ENCODE assay signal across 8 cellular contexts in the genomic region with DNA sequence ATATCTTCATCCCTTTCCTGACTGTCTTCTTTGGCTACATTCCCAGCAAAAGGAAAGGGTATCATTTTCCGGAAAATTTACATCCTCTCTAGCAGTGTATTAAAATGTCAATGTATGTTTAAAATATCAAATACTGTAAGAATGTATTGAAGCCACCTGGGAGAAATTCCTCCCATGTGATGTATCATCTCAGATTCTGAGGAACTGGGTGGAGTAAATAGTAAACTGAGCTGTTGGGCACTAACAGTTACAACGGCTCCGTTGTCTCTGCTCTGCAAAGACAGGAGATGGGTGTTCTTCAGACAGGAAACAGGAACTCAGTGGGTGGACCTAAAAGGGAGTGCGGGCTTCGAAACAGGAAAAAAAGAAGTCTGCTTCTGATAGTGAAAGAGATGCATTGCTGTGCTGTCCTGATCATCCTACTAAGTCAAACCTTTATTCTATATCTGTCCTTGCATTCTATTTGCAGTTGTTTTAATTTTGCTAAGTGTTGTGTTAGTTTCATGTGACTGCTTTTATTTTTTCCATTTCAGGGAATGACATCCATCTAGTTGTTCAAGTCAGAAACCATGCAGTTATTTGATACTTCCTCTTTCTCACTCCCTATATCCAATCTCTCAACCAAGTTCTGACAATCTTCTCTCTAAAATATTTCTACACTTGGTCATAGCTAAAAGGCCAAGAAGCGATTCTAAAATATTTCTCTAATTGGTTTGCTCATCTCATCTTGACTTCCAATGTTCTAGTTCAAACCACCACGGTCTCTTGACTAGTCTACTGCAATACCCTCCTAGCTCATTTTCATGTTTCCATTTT. TPM values are rescaled to one million over a fixed set of nuclear protein-coding genes. Genes with fewer than 3 reads are reported as not detected.
A peak's percentile ranks its signal among the peaks of the same experiment; 100 is the strongest.
DNase-seq lines count a peak whose midpoint lies in the region; ATAC-seq and TF ChIP-seq lines count a peak whose summit lies in the region.

No MANE protein-coding gene starts in this region.

- H3K9me3 ChIP-seq in fibroblast of lung (ENCODE audit: control insufficient read depth, insufficient read depth, low read depth, low read length), result no peaks in the 10 kb centered on the region

- peak; percentile 21 for DNase-seq in RPMI8226
- DNase-seq in fibroblast of lung (ENCODE audit: low read depth in 2 of 2), result peak in 1 of 2 donors; percentile 44
- DNase-seq in D341Med (ENCODE audit: low spot score), result no peak
- no peak for DNase-seq in NCI-H526 (lab: John Stamatoyannopoulos, UW)
- no peak for DNase-seq in omental fat pad (ENCODE audit: low spot score)

- no peak overlapping the region for H3K27ac ChIP-seq in fibroblast of lung (ENCODE audit: insufficient read depth, low read length)

- H3K27me3 ChIP-seq in fibroblast of lung (ENCODE audit: control insufficient read depth, insufficient read depth, low read length), result no peaks in the 10 kb centered on the region

- peak overlapping the region; percentile 66 for H2AFZ ChIP-seq in fibroblast of lung (ENCODE audit: low read length)

- peak overlapping the region; percentile 32 for H3K4me2 ChIP-seq in fibroblast of lung (ENCODE audit: extremely low read depth, insufficient read depth, low read length)

- H3K9ac ChIP-seq in fibroblast of lung (ENCODE audit: insufficient read depth, low read length), result no peak overlapping the region

- TF ChIP-seq CTCF in fibroblast of lung (conservative IDR thresholded peaks at IDR 0.05 in 1 of 2, IDR thresholded peaks at IDR 0.05 in 1 of 2; ENCODE audit: low read depth in 1 of 2, low read length in 2 of 2) (no peak), omental fat pad (IDR thresholded peaks at IDR 0.05) (no peak)

- H4K20me1 ChIP-seq in fibroblast of lung (ENCODE audit: control insufficient read depth, extremely low read depth, insufficient read depth, low read length), result no peaks in the 10 kb centered on the region

- H3K4me1 ChIP-seq in fibroblast of lung (ENCODE audit: control insufficient read depth, extremely low read depth, insufficient read depth, low read length), result peaks cover 10% of the 10 kb centered on the region

- ATAC-seq in GM18907 (IDR thresholded peaks at IDR 0.05; ENCODE audit: unreplicated experiment) (peak; percentile 51), HG02852 (IDR thresholded peaks at IDR 0.05; ENCODE audit: unreplicated experiment) (peak; percentile 46), HG03097 (IDR thresholded peaks at IDR 0.05; ENCODE audit: low FRiP score, unreplicated experiment) (no peak), omental fat pad (ENCODE audit: low FRiP score) (no peak)

- no peak overlapping the region for H3K4me3 ChIP-seq in fibroblast of lung (replicated peaks in 1 of 4; ENCODE audit: control extremely low read depth in 1 of 4, insufficient read depth in 1 of 4, low read depth in 3 of 4, low read length in 4 of 4)

- H3K79me2 ChIP-seq in fibroblast of lung (ENCODE audit: control insufficient read depth, insufficient read depth, low read length), result no peaks in the 10 kb centered on the region

- H3K36me3 ChIP-seq in fibroblast of lung (ENCODE audit: control insufficient read depth, insufficient read depth, low read length), result no peaks in the 10 kb centered on the region

RNA-seq across cellular contexts. Expression of gene DOK1, which starts 19.4 kb away (rescaled TPM):
- total RNA-seq in fibroblast of lung (25.7 and 31.7 TPM in 2 replicates), omental fat pad (10 to 100 TPM; 16.0 to 39.4 (median 30.5) TPM)
- polyA plus RNA-seq in fibroblast of lung, result 11.4 and 12.6 TPM in 2 replicates
- polyA plus RNA-seq in fibroblast of lung (2012), result 18.1 and 20.8 TPM in 2 replicates
- polyA minus RNA-seq in fibroblast of lung (ENCODE audit: low replicate concordance), result 22.8 and 42.3 TPM in 2 replicates

RNA-seq across cellular contexts. Expression of gene LOXL3, which starts 20.2 kb away (rescaled TPM):
- total RNA-seq in fibroblast of lung (12.6 and 26.4 TPM in 2 replicates), omental fat pad (10 to 100 TPM in 2 of 4 donors, 1 to 10 TPM in 2; 7.5 to 12.4 (median 9.1) TPM)
- 13.7 and 20.6 TPM in 2 replicates for polyA plus RNA-seq in fibroblast of lung
- polyA plus RNA-seq in fibroblast of lung (2012), result 10.9 and 15.8 TPM in 2 replicates
- 8.7 and 23.4 TPM in 2 replicates for polyA minus RNA-seq in fibroblast of lung (ENCODE audit: low replicate concordance)

RNA-seq across cellular contexts. Expression of gene HTRA2, which starts 44.2 kb away (rescaled TPM):
- total RNA-seq in fibroblast of lung (45.7 and 47.8 TPM in 2 replicates), omental fat pad (10 to 100 TPM; 30.7 to 45.6 (median 36.8) TPM)
- polyA plus RNA-seq in fibroblast of lung, result 18.8 and 25.4 TPM in 2 replicates
- polyA plus RNA-seq in fibroblast of lung (2012), result 17.8 and 28.0 TPM in 2 replicates
- polyA minus RNA-seq in fibroblast of lung (ENCODE audit: low replicate concordance), result 16.7 and 50.8 TPM in 2 replicates

RNA-seq across cellular contexts. Expression of gene AUP1, which starts 44.4 kb away (rescaled TPM):
- 70.4 and 73.7 TPM in 2 replicates for total RNA-seq in fibroblast of lung
- polyA plus RNA-seq in fibroblast of lung, result 54.0 and 81.3 TPM in 2 replicates
- polyA plus RNA-seq in fibroblast of lung (2012), result 43.1 and 64.8 TPM in 2 replicates
- 41.9 and 97.8 TPM in 2 replicates for polyA minus RNA-seq in fibroblast of lung (ENCODE audit: low replicate concordance)
- 100 to 1,000 TPM; 120 to 157 (median 146) TPM for total RNA-seq in omental fat pad

RNA-seq across cellular contexts. Expression of gene DQX1, which starts 47.9 kb away (rescaled TPM):
- total RNA-seq in fibroblast of lung (not detected in 2 replicates), omental fat pad (not detected)
- not detected in 2 replicates for polyA plus RNA-seq in fibroblast of lung
- polyA plus RNA-seq in fibroblast of lung (2012), result not detected in 2 replicates
- polyA minus RNA-seq in fibroblast of lung (ENCODE audit: low replicate concordance), result not detected in 2 replicates

Comparison
In these comparisons a context has a peak if more than half of its experiments do, and no peak if none do; other contexts are left out.
1. ATAC-seq: peak in GM18907 (single experiment) and HG02852 (single experiment); none in HG03097 (single experiment) and omental fat pad (single experiment).